25 cellular contexts compared by ENCODE assay signal in genomic region chr1:172756029-172756428, GRCh38.
"Had no signal": no experiment of that assay in that cellular context is flagged by ENCODE, and none has a peak within 500 bp of the region (broad histone marks: within the 10 kb centered on the region; RNA-seq: fewer than 3 reads in every experiment).

No MANE protein-coding gene starts in this region.

- H3K36me3 ChIP-seq: neutrophil, right lobe of liver, suprapubic skin, thyroid gland, uterus had no signal

- H3K36me3 Mint-ChIP-seq: type B pancreatic cell had no signal

- H3K9me3 ChIP-seq: neutrophil, psoas muscle, right lobe of liver, suprapubic skin, thyroid gland, uterus had no signal

- H3K4me3 Mint-ChIP-seq: endodermal cell, type B pancreatic cell had no signal

- H3K79me2 ChIP-seq: hepatocyte had no signal

- H3K4me3 ChIP-seq: coronary artery, hepatocyte, lung, psoas muscle, right lobe of liver, suprapubic skin, thyroid gland, uterus had no signal

- DNase-seq: effector CD4-positive, alpha-beta T cell; endodermal cell; erythroblast; foreskin keratinocyte; head of caudate nucleus; kidney; left cardiac atrium; left ventricle myocardium superior; mesendoderm; naive B cell; psoas muscle; retina; right lobe of liver; stimulated activated CD4-positive, alpha-beta T cell treated with anti-CD3 and anti-CD28 coated beads, Interleukin-4, amount 100 ng/mL, for 1 hour; stimulated activated CD8-positive, alpha-beta memory T cell treated with anti-CD3 and anti-CD28 coated beads, Interleukin-4, amount 100 ng/mL, for 48 hours; stimulated activated naive CD4-positive, alpha-beta T cell; thyroid gland; uterus had no signal

- H2AFZ ChIP-seq: hepatocyte had no signal

- H3K4me2 ChIP-seq: hepatocyte had no signal

- H3K27ac ChIP-seq: coronary artery, foreskin keratinocyte, hepatocyte, neutrophil, psoas muscle, right lobe of liver, suprapubic skin, thyroid gland, uterus had no signal

- H3K4me1 Mint-ChIP-seq: endodermal cell had no signal

- ATAC-seq: foreskin keratinocyte, left cardiac atrium, left ventricle myocardium superior, psoas muscle, right lobe of liver had no signal

- FAIRE-seq: endothelial cell of umbilical vein, kidney had no signal

- H3K27ac Mint-ChIP-seq: endodermal cell, type B pancreatic cell had no signal

- H3K4me1 ChIP-seq: foreskin keratinocyte, psoas muscle, right lobe of liver, suprapubic skin, thyroid gland, uterus had no signal

- H3K9me3 Mint-ChIP-seq: endodermal cell, naive B cell, type B pancreatic cell had no signal

- H3K27me3 ChIP-seq: hepatocyte, neutrophil, right lobe of liver, thyroid gland, uterus had no signal
